Comparison of ENCODE assay signal across 23 cellular contexts in the genomic region with DNA sequence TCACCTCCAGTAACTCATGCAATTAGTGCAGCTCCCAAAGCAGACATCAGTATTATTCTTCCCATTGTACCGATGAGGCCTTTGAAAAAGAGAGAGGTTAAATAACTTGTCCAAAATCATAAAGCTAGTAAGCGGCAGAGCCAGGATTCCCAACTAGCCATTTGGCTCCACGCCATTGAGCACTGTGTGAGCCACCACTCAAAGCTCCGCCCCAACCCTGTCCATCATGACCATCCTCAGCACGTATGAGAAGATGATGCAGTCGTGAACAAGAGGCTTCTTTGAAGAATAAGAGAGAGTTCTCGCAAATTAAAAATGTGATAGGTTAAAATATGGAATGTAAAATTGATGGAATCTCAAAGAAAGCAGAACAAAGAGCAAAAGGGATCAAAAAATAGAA.
"Had no signal": no experiment of that assay in that cellular context is flagged by ENCODE, and none has a peak within 500 bp of the region (broad histone marks: within the 10 kb centered on the region; RNA-seq: fewer than 3 reads in every experiment).

No MANE protein-coding gene starts in this region.

- H3K9me3 ChIP-seq: adrenal gland, left ventricle myocardium inferior, mucosa of descending colon, prostate gland, right atrium auricular region, SJCRH30, thoracic aorta, upper lobe of right lung had no signal

- H3K27ac ChIP-seq: adrenal gland, neural progenitor cell, prostate gland, right atrium auricular region, SJCRH30, thoracic aorta, upper lobe of right lung, VCaP had no signal

- H3K9ac ChIP-seq: neural progenitor cell had no signal

- ATAC-seq: activated CD8-positive, alpha-beta memory T cell treated with anti-CD3 and anti-CD28 coated beads, Interleukin-2, amount 10 ng/mL, durations not matched to agents 7 days and 5 days; activated CD8-positive, alpha-beta T cell treated with anti-CD3 and anti-CD28 coated beads for 36 hours; mucosa of descending colon; stimulated activated effector memory CD8-positive, alpha-beta T cell treated with anti-CD3 and anti-CD28 coated beads, Interleukin-12 subunit alpha, Interleukin-12 subunit beta, amount 100 ng/mL, for 72 hours; stimulated activated naive CD8-positive, alpha-beta T cell treated with anti-CD3 and anti-CD28 coated beads, Interleukin-15, amount 100 ng/mL, for 72 hours; T-cell; upper lobe of right lung had no signal

- DNase-seq: activated CD4-positive, alpha-beta T cell treated with anti-CD3 and anti-CD28 coated beads, Interleukin-2, amount 10 ng/mL, durations not matched to agents 7 days and 5 days; activated CD4-positive, CD25-positive, alpha-beta regulatory T cell treated with anti-CD3 and anti-CD28 coated beads, Interleukin-2, amount 50 U/mL, for 72 hours; activated CD8-positive, alpha-beta memory T cell treated with anti-CD3 and anti-CD28 coated beads, Interleukin-2, amount 10 ng/mL, durations not matched to agents 7 days and 5 days; activated CD8-positive, alpha-beta T cell treated with anti-CD3 and anti-CD28 coated beads for 36 hours; activated gamma-delta T cell treated with Interleukin-2 at 50 U/mL for 16 hours; activated T-cell treated with anti-CD3 and anti-CD28 coated beads for 4 hours; adrenal gland; cortex of kidney; kidney glomerular epithelial cell; left ventricle myocardium inferior; mucosa of descending colon; SJCRH30; stimulated activated CD4-positive, alpha-beta T cell treated with anti-CD3 and anti-CD28 coated beads, Interleukin-2, amount 100 ng/mL, for 24 hours; stimulated activated naive CD8-positive, alpha-beta T cell treated with anti-CD3 and anti-CD28 coated beads, Interleukin-15, amount 100 ng/mL, for 72 hours; T-cell; upper lobe of right lung had no signal

- H2AFZ ChIP-seq: neural progenitor cell had no signal

- H3K27me3 ChIP-seq: adrenal gland, neural progenitor cell, right atrium auricular region, SJCRH30, upper lobe of right lung had no signal

- FAIRE-seq: astrocyte had no signal

- H3K36me3 ChIP-seq: adrenal gland, left ventricle myocardium inferior, neural progenitor cell, prostate gland, right atrium auricular region, thoracic aorta, upper lobe of right lung had no signal

- H3K4me1 ChIP-seq: adrenal gland, prostate gland had no signal

- H3K4me2 ChIP-seq: neural progenitor cell had no signal

- H3K4me3 ChIP-seq: adrenal gland, left ventricle myocardium inferior, mucosa of descending colon, neural progenitor cell, prostate gland, right atrium auricular region, SJCRH30, thoracic aorta, upper lobe of right lung had no signal
